In genomic region chr15:58864602-58865419, GRCh38 we compare ENCODE assay signal across 8 cellular contexts.
DNase-seq lines count a peak whose midpoint lies in the region; ATAC-seq and TF ChIP-seq lines count a peak whose summit lies in the region.

No MANE protein-coding gene starts in this region.

- H3K9me3 ChIP-seq in hepatocyte (ENCODE audit: low read depth): no peaks in the 10 kb centered on the region
- H3K9me3 ChIP-seq in skeletal muscle satellite cell (replicated peaks; ENCODE audit: low read length): no peaks in the 10 kb centered on the region

- H3K4me3 Mint-ChIP-seq in activated naive CD4-positive, alpha-beta T cell treated with anti-CD3 and anti-CD28 coated beads, Interleukin-2, amount 50 U/mL, for 24 hours: peak overlapping the region; percentile 35

- DNase-seq in H7: peak; percentile 82
- peak; percentile 56 for DNase-seq in hepatocyte (ENCODE audit: low spot score)
- no peak for DNase-seq in UCSD-AML1 (lab: John Stamatoyannopoulos, UW; ENCODE audit: unreplicated experiment)
- DNase-seq in amniotic stem cell (lab: John Stamatoyannopoulos, UW): no peak
- DNase-seq in DMS 273 (lab: John Stamatoyannopoulos, UW; ENCODE audit: unreplicated experiment): no peak

- 48% methylated on average over 48 of the region's 54 CpGs for WGBS in hepatocyte (ENCODE audit: low lambda C conversion rate, missing lambda C conversion rate)

- H3K9me3 Mint-ChIP-seq in activated naive CD4-positive, alpha-beta T cell treated with anti-CD3 and anti-CD28 coated beads, Interleukin-2, amount 50 U/mL, for 24 hours: no peaks in the 10 kb centered on the region

- H3K27me3 Mint-ChIP-seq in activated naive CD4-positive, alpha-beta T cell treated with anti-CD3 and anti-CD28 coated beads, Interleukin-2, amount 50 U/mL, for 24 hours: peaks cover 6% of the 10 kb centered on the region

- peak overlapping the region; percentile 20 for H3K27ac Mint-ChIP-seq in activated naive CD4-positive, alpha-beta T cell treated with anti-CD3 and anti-CD28 coated beads, Interleukin-2, amount 50 U/mL, for 24 hours

- peak overlapping the region; percentile 36 for H2AFZ ChIP-seq in hepatocyte

- peak overlapping the region; percentile 5 for H3K9ac ChIP-seq in skeletal muscle satellite cell (ENCODE audit: low read depth, low read length)

- TF ChIP-seq CTCF in hepatocyte (IDR thresholded peaks at IDR 0.05; ENCODE audit: poor library complexity): no peak

- no peaks in the 10 kb centered on the region for H4K20me1 ChIP-seq in hepatocyte (ENCODE audit: insufficient read depth, poor library complexity, severe bottlenecking)

- peaks cover 2% of the 10 kb centered on the region for H3K36me3 Mint-ChIP-seq in activated naive CD4-positive, alpha-beta T cell treated with anti-CD3 and anti-CD28 coated beads, Interleukin-2, amount 50 U/mL, for 24 hours

- H3K4me3 ChIP-seq in H7 (ENCODE audit: insufficient read depth, low read depth, low read length): peak overlapping the region; percentile 29
- no peak overlapping the region for H3K4me3 ChIP-seq in hepatocyte
- H3K4me3 ChIP-seq in skeletal muscle satellite cell (ENCODE audit: low read length): peak overlapping the region; percentile 56

- no peak overlapping the region for H3K27ac ChIP-seq in hepatocyte

- H3K79me2 ChIP-seq in hepatocyte: no peaks in the 10 kb centered on the region

- no peaks in the 10 kb centered on the region for H3K9me2 ChIP-seq in hepatocyte (replicated peaks; ENCODE audit: insufficient read depth)

- peaks cover 11% of the 10 kb centered on the region for H3K27me3 ChIP-seq in H7 (ENCODE audit: control insufficient read depth, insufficient read depth, low read length)
- no peaks in the 10 kb centered on the region for H3K27me3 ChIP-seq in hepatocyte
- H3K27me3 ChIP-seq in skeletal muscle satellite cell (ENCODE audit: control insufficient read depth, insufficient read depth, low read length): no peaks in the 10 kb centered on the region

- H3K4me1 ChIP-seq in hepatocyte (ENCODE audit: insufficient read depth) (no peaks in the 10 kb centered on the region), skeletal muscle satellite cell (ENCODE audit: control insufficient read depth, insufficient read depth, low read length) (peaks cover 9% of the 10 kb centered on the region)

- H3K36me3 ChIP-seq in H7 (replicated peaks; ENCODE audit: control insufficient read depth, insufficient read depth, low read length) (no peaks in the 10 kb centered on the region), hepatocyte (replicated peaks; ENCODE audit: insufficient read depth, low read depth) (no peaks in the 10 kb centered on the region), skeletal muscle satellite cell (ENCODE audit: insufficient read depth, low read length) (no peaks in the 10 kb centered on the region)

- ATAC-seq in HG03196 (IDR thresholded peaks at IDR 0.05; ENCODE audit: unreplicated experiment): no peak

- peaks cover 23% of the 10 kb centered on the region for H3K4me1 Mint-ChIP-seq in activated naive CD4-positive, alpha-beta T cell treated with anti-CD3 and anti-CD28 coated beads, Interleukin-2, amount 50 U/mL, for 24 hours

- H3K4me2 ChIP-seq in hepatocyte (peak overlapping the region; percentile 65), skeletal muscle satellite cell (ENCODE audit: low read length) (peak overlapping the region; percentile 65)

Comparison
In these comparisons a context has a peak if more than half of its experiments do, and no peak if none do; other contexts are left out.
1. DNase-seq: peak in H7 (single experiment) and hepatocyte (single experiment); none in UCSD-AML1 (single experiment), amniotic stem cell (single experiment) and DMS 273 (single experiment).